1 cellular context compared by ENCODE assay signal in genomic region chr17:19579867-19580565, GRCh38.
TF ChIP-seq lines count a peak whose summit lies in the region.

No MANE protein-coding gene starts in this region.

TF ChIP-seq in WTC11, 78 proteins besides CTCF, POLR2A, EP300 and RAD21 (continued from another document):
- TF ChIP-seq HMGXB4 (CRISPR knock-in tag; IDR thresholded peaks at IDR 0.05), result no peak; the same call in 1 of the 2 replicates
